Comparison of ENCODE assay signal across 22 cellular contexts in genomic region chr12:120831648-120832267, GRCh38.
DNase-seq lines count a peak whose midpoint lies in the region; ATAC-seq, FAIRE-seq and TF ChIP-seq lines count a peak whose summit lies in the region.
"Had no signal": no experiment of that assay in that cellular context is flagged by ENCODE, and none has a peak within 500 bp of the region (broad histone marks: within the 10 kb centered on the region; RNA-seq: fewer than 3 reads in every experiment).

No MANE protein-coding gene starts in this region.

- H2AFZ ChIP-seq in GM12878 (ENCODE audit: control insufficient read depth, low read depth, low read length) = no peak overlapping the region
- H2AFZ ChIP-seq: neural progenitor cell had no signal

- TF ChIP-seq EP300 in GM12878 (IDR thresholded peaks at IDR 0.05; ENCODE audit: borderline replicate concordance in 1 of 2, control insufficient read depth in 1 of 2, low read depth in 2 of 2, low read length in 2 of 2) (no peak), tibial nerve (IDR thresholded peaks at IDR 0.05) (no peak)

- no peak overlapping the region for H3K18ac ChIP-seq in mesendoderm (ENCODE audit: low read length)

- H2BK15ac ChIP-seq in mesendoderm (replicated peaks; ENCODE audit: low read depth) = no peak overlapping the region

- H3K9me3 Mint-ChIP-seq in stimulated activated naive CD8-positive, alpha-beta T cell treated with anti-CD3 and anti-CD28 coated beads, Interleukin-15, Interleukin-2, amounts not matched to agents 100 ng/mL and 50 ng/mL, for 24 hours = no peaks in the 10 kb centered on the region
- no peaks in the 10 kb centered on the region for H3K9me3 Mint-ChIP-seq in type B pancreatic cell
- H3K9me3 Mint-ChIP-seq: activated naive CD4-positive, alpha-beta T cell treated with anti-CD3 and anti-CD28 coated beads for 36 hours; CD4-positive, alpha-beta memory T cell; neural progenitor cell had no signal

- peaks cover 73% of the 10 kb centered on the region for H3K4me1 Mint-ChIP-seq in stimulated activated naive CD8-positive, alpha-beta T cell treated with anti-CD3 and anti-CD28 coated beads, Interleukin-15, Interleukin-2, amounts not matched to agents 100 ng/mL and 50 ng/mL, for 24 hours (ENCODE audit: low read depth)
- H3K4me1 Mint-ChIP-seq in type B pancreatic cell (ENCODE audit: unreplicated experiment) = peaks cover 42% of the 10 kb centered on the region

- H2AK5ac ChIP-seq in mesendoderm (ENCODE audit: low read length) = no peak overlapping the region

- 68% methylated on average over 2 of the region's 2 CpGs for WGBS in GM12878 (ENCODE audit: insufficient coverage, insufficient replicate concordance, low lambda C conversion rate, missing lambda C conversion rate)
- WGBS in mesendoderm (ENCODE audit: extremely low coverage, insufficient coverage, low lambda C conversion rate) = no CpG with 5 or more reads among the region's 2 CpGs
- 66 to 68% methylated on average over 2 of the region's 2 CpGs for WGBS in body of pancreas, 2 donors
- WGBS in tibial nerve, 2 donors = 49 to 51% methylated on average over 2 of the region's 2 CpGs

- intact Hi-C loops in GM12878 (cut with micrococcal nuclease; ENCODE audit: unreplicated experiment) = no loop called here
- intact Hi-C loops in body of pancreas (cut with DNase I) = no loop called here

- no peak overlapping the region for H3K23ac ChIP-seq in mesendoderm (ENCODE audit: low read length)

- no peak overlapping the region for H3K9ac ChIP-seq in GM12878 (ENCODE audit: control insufficient read depth, insufficient read depth, low read length)
- H3K9ac ChIP-seq in mesendoderm (ENCODE audit: low read length) = no peak overlapping the region
- H3K9ac ChIP-seq: neural progenitor cell had no signal

- H3K4me3 ChIP-seq in GM12878 = no peak overlapping the region
- no peak overlapping the region for H3K4me3 ChIP-seq in mesendoderm (ENCODE audit: low read length)
- no peak overlapping the region for H3K4me3 ChIP-seq in body of pancreas
- H3K4me3 ChIP-seq in tibial nerve = no peak overlapping the region
- H3K4me3 ChIP-seq: neural progenitor cell, tibial artery had no signal

- H3K27me3 Mint-ChIP-seq in stimulated activated naive CD8-positive, alpha-beta T cell treated with anti-CD3 and anti-CD28 coated beads, Interleukin-15, Interleukin-2, amounts not matched to agents 100 ng/mL and 50 ng/mL, for 24 hours = no peaks in the 10 kb centered on the region
- H3K27me3 Mint-ChIP-seq in type B pancreatic cell = no peaks in the 10 kb centered on the region
- H3K27me3 Mint-ChIP-seq: CD4-positive, alpha-beta memory T cell had no signal

- CTCF ChIA-PET in GM12878 (lab: Yijun Ruan, JAX) = interaction anchor here (0.8 to 3.9 kb wide), 6 partner anchors 9 to 185 kb away, joined by 3 to 35 read pairs (median 4); no protein-coding TSS in a partner anchor

- no peaks in the 10 kb centered on the region; the same call in 2 of the 3 replicates for H3K9me3 ChIP-seq in GM12878 (replicated peaks; ENCODE audit: control insufficient read depth, insufficient read depth, low read length)
- H3K9me3 ChIP-seq in body of pancreas = no peaks in the 10 kb centered on the region
- H3K9me3 ChIP-seq in tibial nerve = no peaks in the 10 kb centered on the region
- H3K9me3 ChIP-seq: tibial artery had no signal

- H3K56ac ChIP-seq in mesendoderm (ENCODE audit: low read length) = no peak overlapping the region

- RAD21 ChIA-PET in GM12878 (lab: Charles Lee; ENCODE audit: unreplicated experiment) = interaction anchor here (0.9 to 8.7 kb wide), 4 partner anchors 9 to 33 kb away, joined by 3 to 81 read pairs (median 7); no protein-coding TSS in a partner anchor

- H4K20me1 ChIP-seq in GM12878 (ENCODE audit: control insufficient read depth, insufficient read depth) = no peaks in the 10 kb centered on the region; the same call in 1 of the 2 replicates

- SMC1A ChIA-PET in GM12878 (lab: Charles Lee; ENCODE audit: uncharacterized antibody, unreplicated experiment) = interaction anchor here (0.7 to 13.4 kb wide), 11 partner anchors 9 to 70 kb away, joined by 3 to 164 read pairs (median 5); no protein-coding TSS in a partner anchor

- TF ChIP-seq POLR2A in GM12878 (IDR thresholded peaks at IDR 0.05; ENCODE audit: low read depth, low read length) (no peak), body of pancreas (IDR thresholded peaks at IDR 0.05) (no peak), tibial nerve (IDR thresholded peaks at IDR 0.05) (no peak)

- no peak overlapping the region for H2BK120ac ChIP-seq in mesendoderm (ENCODE audit: low read depth, low read length)

- H3K27ac ChIP-seq in GM12878 (ENCODE audit: control insufficient read depth, insufficient read depth) (0 out of 2 replicates have a peak overlapping the region, but pooled peaks have one; percentile 7), mesendoderm (ENCODE audit: low read depth, low read length) (no peak overlapping the region), body of pancreas (no peak overlapping the region), tibial nerve (no peak overlapping the region)
- H3K27ac ChIP-seq: epithelial cell of prostate, neural progenitor cell, VCaP had no signal

- in situ Hi-C loops in GM12878 (cut with MboI) = no loop called here

- ATAC-seq in stimulated activated naive CD8-positive, alpha-beta T cell treated with anti-CD3 and anti-CD28 coated beads, Interleukin-15, Interleukin-2, amounts not matched to agents 100 U/mL and 50 U/mL, for 24 hours = no peak
- no peak for ATAC-seq in GM12878
- ATAC-seq in body of pancreas = no peak
- no peak for ATAC-seq in HG02938 (IDR thresholded peaks at IDR 0.05; ENCODE audit: unreplicated experiment)

- H2BK5ac ChIP-seq in mesendoderm (ENCODE audit: low read length) = no peak overlapping the region

- POLR2A ChIA-PET in GM12878 (lab: Charles Lee) = interaction anchor here (0.6 to 1.9 kb wide), 3 partner anchors 14 to 434 kb away, joined by 3 to 4 read pairs (median 3); no protein-coding TSS in a partner anchor

- TF ChIP-seq CTCF in GM12878 (IDR thresholded peaks at IDR 0.05 in 2 of 3, conservative IDR thresholded peaks at IDR 0.05 in 1 of 3; ENCODE audit: control insufficient read depth in 2 of 3, extremely low read depth in 1 of 3, insufficient read depth in 1 of 3, low read depth in 3 of 3, low read length in 3 of 3) = no peak
- no peak for TF ChIP-seq CTCF in type B pancreatic cell (conservative IDR thresholded peaks at IDR 0.05)
- TF ChIP-seq CTCF in body of pancreas (IDR thresholded peaks at IDR 0.05) = no peak
- no peak for TF ChIP-seq CTCF in tibial nerve (IDR thresholded peaks at IDR 0.05)

- H3K36me3 ChIP-seq in GM12878 (ENCODE audit: control insufficient read depth in 2 of 2, insufficient read depth in 2 of 2, low read length in 1 of 2) (no peaks in the 10 kb centered on the region; a peak in 1 of 4 replicates), mesendoderm (ENCODE audit: control insufficient read depth, insufficient read depth, low read length) (no peaks in the 10 kb centered on the region), body of pancreas (replicated peaks in 1 of 2; ENCODE audit: insufficient read depth in 1 of 2, low read depth in 2 of 2) (no peaks in the 10 kb centered on the region), tibial nerve (no peaks in the 10 kb centered on the region)
- H3K36me3 ChIP-seq: neural progenitor cell, tibial artery had no signal

- peaks cover 3% of the 10 kb centered on the region for H3K36me3 Mint-ChIP-seq in stimulated activated naive CD8-positive, alpha-beta T cell treated with anti-CD3 and anti-CD28 coated beads, Interleukin-15, Interleukin-2, amounts not matched to agents 100 ng/mL and 50 ng/mL, for 24 hours (ENCODE audit: low read depth)
- no peaks in the 10 kb centered on the region for H3K36me3 Mint-ChIP-seq in type B pancreatic cell
- H3K36me3 Mint-ChIP-seq: CD4-positive, alpha-beta memory T cell; neural progenitor cell had no signal

- no peak overlapping the region for H4K5ac ChIP-seq in mesendoderm (ENCODE audit: low read length)

- BruUV-seq in GM12878 (replicated peaks; lab: Mats Ljungman, UMichigan) = no TSS peak

- no peak overlapping the region for H3K4me2 ChIP-seq in GM12878 (ENCODE audit: control insufficient read depth, insufficient read depth)
- no peak overlapping the region for H3K4me2 ChIP-seq in mesendoderm (ENCODE audit: low read length)
- H3K4me2 ChIP-seq: neural progenitor cell had no signal

- FAIRE-seq in GM12878 (lab: Jason Lieb, UNC) = no peak

- H3K27me3 ChIP-seq in GM12878 (replicated peaks in 1 of 2; ENCODE audit: control insufficient read depth in 2 of 2, insufficient read depth in 2 of 2, low read length in 1 of 2) = no peaks in the 10 kb centered on the region
- H3K27me3 ChIP-seq in mesendoderm (ENCODE audit: insufficient read depth, low read length, poor library complexity) = no peaks in the 10 kb centered on the region
- no peaks in the 10 kb centered on the region for H3K27me3 ChIP-seq in body of pancreas
- no peaks in the 10 kb centered on the region for H3K27me3 ChIP-seq in tibial nerve
- H3K27me3 ChIP-seq: neural progenitor cell, tibial artery had no signal

- H3K4me1 ChIP-seq in GM12878 (ENCODE audit: control insufficient read depth, insufficient read depth, low read length) = peaks cover 66% of the 10 kb centered on the region
- peaks cover 3% of the 10 kb centered on the region for H3K4me1 ChIP-seq in mesendoderm (ENCODE audit: control insufficient read depth, low read depth, low read length)
- H3K4me1 ChIP-seq in body of pancreas = peaks cover 31% of the 10 kb centered on the region
- peaks cover 0 to 88% (median 38%) of the 10 kb centered on the region in 4 donors for H3K4me1 ChIP-seq in tibial nerve

- no peak overlapping the region for H3K4ac ChIP-seq in mesendoderm (ENCODE audit: low read depth, low read length)

- DNase-seq in stimulated activated naive CD8-positive, alpha-beta T cell treated with anti-CD3 and anti-CD28 coated beads, Interleukin-15, Interleukin-2, amounts not matched to agents 100 U/mL and 50 U/mL, for 24 hours = no peak
- DNase-seq in GM12878 (ENCODE audit: low read depth, low spot score) (no peak), mesendoderm (peak; percentile 33), type B pancreatic cell (ENCODE audit: extremely low spot score, unreplicated experiment) (no peak), body of pancreas (no peak), tibial nerve (ENCODE audit: low spot score in 2 of 2) (no peak)
- DNase-seq: activated CD4-positive, alpha-beta T cell treated with anti-CD3 and anti-CD28 coated beads, Interleukin-2, amount 50 U/mL, for 4 hours; activated naive CD4-positive, alpha-beta T cell treated with anti-CD3 and anti-CD28 coated beads for 36 hours; activated T-cell treated with anti-CD3 and anti-CD28 coated beads, Interleukin-2, amount 50 U/mL, for 1 hour; CD4-positive, alpha-beta memory T cell; DMS79; foreskin melanocyte; KBM-7; NCI-H524 treated with DMSO at 0.1 percent for 48 hours; SHP77; T-helper 1 cell; tibial artery had no signal

- peaks cover 13% of the 10 kb centered on the region for H3K79me1 ChIP-seq in mesendoderm (ENCODE audit: low read length)

- H4K8ac ChIP-seq in mesendoderm (ENCODE audit: low read depth, low read length) = no peak overlapping the region

- no peak for TF ChIP-seq RAD21 in GM12878 (IDR thresholded peaks at IDR 0.05; ENCODE audit: insufficient read depth, low read depth, low read length)

- H3K27ac Mint-ChIP-seq in stimulated activated naive CD8-positive, alpha-beta T cell treated with anti-CD3 and anti-CD28 coated beads, Interleukin-15, Interleukin-2, amounts not matched to agents 100 ng/mL and 50 ng/mL, for 24 hours = peak overlapping the region; percentile 0
- peak overlapping the region; percentile 16 for H3K27ac Mint-ChIP-seq in type B pancreatic cell
- H3K27ac Mint-ChIP-seq: activated naive CD4-positive, alpha-beta T cell treated with anti-CD3 and anti-CD28 coated beads for 36 hours; neural progenitor cell had no signal

- H3K4me3 Mint-ChIP-seq in stimulated activated naive CD8-positive, alpha-beta T cell treated with anti-CD3 and anti-CD28 coated beads, Interleukin-15, Interleukin-2, amounts not matched to agents 100 ng/mL and 50 ng/mL, for 24 hours = no peak overlapping the region
- peak overlapping the region; percentile 23 for H3K4me3 Mint-ChIP-seq in type B pancreatic cell
- H3K4me3 Mint-ChIP-seq: activated naive CD4-positive, alpha-beta T cell treated with anti-CD3 and anti-CD28 coated beads for 36 hours; neural progenitor cell had no signal

- H3K79me2 ChIP-seq in GM12878 (ENCODE audit: control insufficient read depth, insufficient read depth, low read length) (peaks cover 79% of the 10 kb centered on the region), mesendoderm (ENCODE audit: control insufficient read depth, insufficient read depth, low read length) (peaks cover 4% of the 10 kb centered on the region)
